ENCODE assay signal across 9 cellular contexts in genomic region chr9:20570756-20571155, GRCh38. TPM values are rescaled to one million over a fixed set of nuclear protein-coding genes. Genes with fewer than 3 reads are reported as not detected.
A peak's percentile ranks its signal among the peaks of the same experiment; 100 is the strongest.
DNase-seq lines count a peak whose midpoint lies in the region; ATAC-seq and TF ChIP-seq lines count a peak whose summit lies in the region.
"Had no signal": no experiment of that assay in that cellular context is flagged by ENCODE, and none has a peak within 500 bp of the region (broad histone marks: within the 10 kb centered on the region; RNA-seq: fewer than 3 reads in every experiment).

No MANE protein-coding gene starts in this region.

- no peak overlapping the region for H3K27ac ChIP-seq in MM.1S (ENCODE audit: low read length)
- no peak overlapping the region for H3K27ac ChIP-seq in left ventricle myocardium inferior (replicated peaks)
- H3K27ac ChIP-seq: parathyroid adenoma had no signal

- peak; percentile 68 for ATAC-seq in GM18517 (IDR thresholded peaks at IDR 0.05; ENCODE audit: unreplicated experiment)
- peak; percentile 69 for ATAC-seq in HG02623 (IDR thresholded peaks at IDR 0.05; ENCODE audit: unreplicated experiment)
- ATAC-seq in mucosa of descending colon: peak; percentile 75
- no peak for ATAC-seq in GM21619 (IDR thresholded peaks at IDR 0.05; ENCODE audit: unreplicated experiment)

- no peaks in the 10 kb centered on the region for H4K20me1 ChIP-seq in MM.1S (ENCODE audit: insufficient read depth, low read length)

- H2AFZ ChIP-seq in MM.1S (ENCODE audit: low read length): no peak overlapping the region
- H2AFZ ChIP-seq: parathyroid adenoma had no signal

- no peaks in the 10 kb centered on the region for H3K27me3 ChIP-seq in MM.1S (replicated peaks; ENCODE audit: insufficient read depth, low read length)
- H3K27me3 ChIP-seq in left ventricle myocardium inferior (ENCODE audit: low read depth): no peaks in the 10 kb centered on the region

- H3K9me3 ChIP-seq in mucosa of descending colon (peaks cover 6% of the 10 kb centered on the region), MM.1S (replicated peaks; ENCODE audit: insufficient read depth, low read length) (no peaks in the 10 kb centered on the region), left ventricle myocardium inferior (replicated peaks) (peaks cover 11% of the 10 kb centered on the region)

- intact Hi-C loops in mucosa of descending colon (cut with DNase I, micrococcal nuclease) (no loop called here), left ventricle myocardium inferior (cut with micrococcal nuclease) (no loop called here)

- peaks cover 51% of the 10 kb centered on the region for H3K79me2 ChIP-seq in MM.1S (ENCODE audit: low read length)
- H3K79me2 ChIP-seq: parathyroid adenoma had no signal

- no peaks in the 10 kb centered on the region for H3K36me3 ChIP-seq in mucosa of descending colon (ENCODE audit: low read depth)
- H3K36me3 ChIP-seq in MM.1S (replicated peaks; ENCODE audit: insufficient read depth, low read length): no peaks in the 10 kb centered on the region
- H3K36me3 ChIP-seq in left ventricle myocardium inferior: no peaks in the 10 kb centered on the region

- DNase-seq in mucosa of descending colon (no peak), MM.1S (no peak), germinal center (ENCODE audit: low spot score) (no peak), left ventricle myocardium inferior (no peak)

- H3F3A ChIP-seq in MM.1S (ENCODE audit: insufficient read depth, low read length): no peaks in the 10 kb centered on the region

- peaks cover 24% of the 10 kb centered on the region for H3K4me1 ChIP-seq in mucosa of descending colon (ENCODE audit: low read depth)
- H3K4me1 ChIP-seq in MM.1S (ENCODE audit: low read length): no peaks in the 10 kb centered on the region
- H3K4me1 ChIP-seq in left ventricle myocardium inferior: peaks cover 31% of the 10 kb centered on the region
- H3K4me1 ChIP-seq: parathyroid adenoma had no signal

- no peak for TF ChIP-seq CTCF in WI38 (IDR thresholded peaks at IDR 0.05; ENCODE audit: low read depth, low read length)
- no peak for TF ChIP-seq CTCF in mucosa of descending colon (IDR thresholded peaks at IDR 0.05)
- TF ChIP-seq CTCF in MM.1S (IDR thresholded peaks at IDR 0.05; ENCODE audit: low read length): no peak
- no peak for TF ChIP-seq CTCF in left ventricle myocardium inferior (IDR thresholded peaks at IDR 0.05; ENCODE audit: borderline replicate concordance)

- no peaks in the 10 kb centered on the region for H3K9me2 ChIP-seq in MM.1S (replicated peaks; ENCODE audit: insufficient read depth, low read length)

- H3K4me3 ChIP-seq in WI38 (ENCODE audit: low read depth, low read length) (peak overlapping the region; percentile 11; the same call in 1 of the 2 replicates), mucosa of descending colon (no peak overlapping the region), MM.1S (ENCODE audit: low read length) (no peak overlapping the region), left ventricle myocardium inferior (no peak overlapping the region)

- no peak overlapping the region for H3K4me2 ChIP-seq in MM.1S (ENCODE audit: low read depth, low read length)

- H3K9ac ChIP-seq in MM.1S (ENCODE audit: low read length): no peak overlapping the region
- H3K9ac ChIP-seq: parathyroid adenoma had no signal

RNA-seq across cellular contexts. Expression of gene MLLT3, which starts 51.5 kb away (rescaled TPM):
- 10 to 100 TPM; 35.1 to 53.7 (median 46.5) TPM for total RNA-seq in mucosa of descending colon
- total RNA-seq in left ventricle myocardium inferior: 17.5 TPM
